ENCODE assay signal across 32 cellular contexts in the genomic region with DNA sequence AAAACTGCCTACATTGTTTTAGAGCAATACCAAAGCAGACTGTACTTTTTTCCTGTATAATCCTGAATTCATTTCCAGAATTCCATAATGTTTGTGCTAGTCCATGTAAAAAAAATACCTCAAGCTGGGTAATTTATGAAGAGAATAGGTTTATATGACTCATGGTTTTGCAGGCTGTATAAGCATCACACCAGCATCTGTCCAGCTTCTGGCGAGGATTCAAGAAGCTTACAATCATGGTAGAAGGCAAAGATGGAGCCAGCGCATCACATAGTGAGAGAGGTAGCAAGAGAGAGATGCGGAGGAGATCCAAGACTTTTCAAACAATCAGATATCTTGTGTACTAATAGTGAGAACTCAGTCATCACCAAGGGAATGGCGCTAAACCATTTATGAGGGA.
"Had no signal": no experiment of that assay in that cellular context is flagged by ENCODE, and none has a peak within 500 bp of the region (broad histone marks: within the 10 kb centered on the region; RNA-seq: fewer than 3 reads in every experiment).

No MANE protein-coding gene starts in this region.

- H3K4me1 Mint-ChIP-seq: activated CD4-positive, alpha-beta memory T cell treated with anti-CD3 and anti-CD28 coated beads, Interleukin-2, amount 10 ng/mL, durations not matched to agents 7 days and 5 days; activated CD4-positive, alpha-beta T cell treated with anti-CD3 and anti-CD28 coated beads, Interleukin-2, amount 10 ng/mL, durations not matched to agents 24 days and 14 days; activated naive CD4-positive, alpha-beta T cell treated with anti-CD3 and anti-CD28 coated beads, Interleukin-2, amount 10 ng/mL, durations not matched to agents 7 days and 5 days; activated naive CD8-positive, alpha-beta T cell treated with anti-CD3 and anti-CD28 coated beads, Interleukin-2, amount 10 ng/mL, durations not matched to agents 7 days and 5 days; naive B cell; stimulated activated effector memory CD8-positive, alpha-beta T cell treated with anti-CD3 and anti-CD28 coated beads, Interleukin-12 subunit alpha, Interleukin-12 subunit beta, amount 100 ng/mL, for 72 hours had no signal

- H3K27ac Mint-ChIP-seq: activated CD4-positive, alpha-beta memory T cell treated with anti-CD3 and anti-CD28 coated beads, Interleukin-2, amount 10 ng/mL, durations not matched to agents 7 days and 5 days; activated CD4-positive, alpha-beta T cell treated with anti-CD3 and anti-CD28 coated beads, Interleukin-2, amount 10 ng/mL, durations not matched to agents 24 days and 14 days; activated naive CD4-positive, alpha-beta T cell treated with anti-CD3 and anti-CD28 coated beads, Interleukin-2, amount 10 ng/mL, durations not matched to agents 7 days and 5 days; activated naive CD8-positive, alpha-beta T cell treated with anti-CD3 and anti-CD28 coated beads, Interleukin-2, amount 10 ng/mL, durations not matched to agents 7 days and 5 days; activated T-cell treated with anti-CD3 and anti-CD28 coated beads, Interleukin-2, amount 50 U/mL, for 24 hours; mesothelial cell of epicardium; naive B cell; stimulated activated effector memory CD8-positive, alpha-beta T cell treated with anti-CD3 and anti-CD28 coated beads, Interleukin-12 subunit alpha, Interleukin-12 subunit beta, amount 100 ng/mL, for 72 hours; stimulated activated naive CD8-positive, alpha-beta T cell treated with anti-CD3 and anti-CD28 coated beads, Interleukin-15, Interleukin-2, amounts not matched to agents 100 ng/mL and 50 ng/mL, for 24 hours had no signal

- H3K27ac ChIP-seq: breast epithelium, gastrocnemius medialis, ovary, prostate gland, skin epidermis, thoracic aorta had no signal

- H3K27me3 ChIP-seq: breast epithelium, gastrocnemius medialis, ovary had no signal

- H3K9me3 ChIP-seq: breast epithelium, gastrocnemius medialis, ovary, prostate gland, thoracic aorta had no signal

- H3K4me3 Mint-ChIP-seq: activated CD4-positive, alpha-beta memory T cell treated with anti-CD3 and anti-CD28 coated beads, Interleukin-2, amount 10 ng/mL, durations not matched to agents 7 days and 5 days; activated CD4-positive, alpha-beta T cell treated with anti-CD3 and anti-CD28 coated beads, Interleukin-2, amount 10 ng/mL, durations not matched to agents 24 days and 14 days; activated naive CD4-positive, alpha-beta T cell treated with anti-CD3 and anti-CD28 coated beads, Interleukin-2, amount 10 ng/mL, durations not matched to agents 7 days and 5 days; activated naive CD8-positive, alpha-beta T cell treated with anti-CD3 and anti-CD28 coated beads, Interleukin-2, amount 10 ng/mL, durations not matched to agents 7 days and 5 days; activated T-cell treated with anti-CD3 and anti-CD28 coated beads, Interleukin-2, amount 50 U/mL, for 24 hours; mesothelial cell of epicardium; naive B cell; stimulated activated effector memory CD8-positive, alpha-beta T cell treated with anti-CD3 and anti-CD28 coated beads, Interleukin-12 subunit alpha, Interleukin-12 subunit beta, amount 100 ng/mL, for 72 hours; stimulated activated naive CD8-positive, alpha-beta T cell treated with anti-CD3 and anti-CD28 coated beads, Interleukin-15, Interleukin-2, amounts not matched to agents 100 ng/mL and 50 ng/mL, for 24 hours had no signal

- H3K4me1 ChIP-seq: breast epithelium, gastrocnemius medialis, prostate gland had no signal

- H3K4me3 ChIP-seq: breast epithelium, gastrocnemius medialis, ovary, prostate gland, skin epidermis, thoracic aorta had no signal

- ATAC-seq: gastrocnemius medialis; left cardiac atrium; left ventricle myocardium superior; sciatic nerve; stimulated activated effector memory CD8-positive, alpha-beta T cell treated with anti-CD3 and anti-CD28 coated beads, Interleukin-12 subunit alpha, Interleukin-12 subunit beta, amount 100 ng/mL, for 72 hours had no signal

- H3K36me3 ChIP-seq: breast epithelium, gastrocnemius medialis, ovary, prostate gland, thoracic aorta had no signal

- FAIRE-seq: endothelial cell of umbilical vein, urothelium cell line had no signal

- H3K27me3 Mint-ChIP-seq: activated CD4-positive, alpha-beta memory T cell treated with anti-CD3 and anti-CD28 coated beads, Interleukin-2, amount 10 ng/mL, durations not matched to agents 7 days and 5 days; activated CD4-positive, alpha-beta T cell treated with anti-CD3 and anti-CD28 coated beads, Interleukin-2, amount 10 ng/mL, durations not matched to agents 24 days and 14 days; activated naive CD4-positive, alpha-beta T cell treated with anti-CD3 and anti-CD28 coated beads, Interleukin-2, amount 10 ng/mL, durations not matched to agents 7 days and 5 days; activated naive CD8-positive, alpha-beta T cell treated with anti-CD3 and anti-CD28 coated beads, Interleukin-2, amount 10 ng/mL, durations not matched to agents 7 days and 5 days; activated T-cell treated with anti-CD3 and anti-CD28 coated beads, Interleukin-2, amount 50 U/mL, for 24 hours; naive B cell; stimulated activated naive CD8-positive, alpha-beta T cell treated with anti-CD3 and anti-CD28 coated beads, Interleukin-15, Interleukin-2, amounts not matched to agents 100 ng/mL and 50 ng/mL, for 24 hours had no signal

- H3K36me3 Mint-ChIP-seq: activated naive CD4-positive, alpha-beta T cell treated with anti-CD3 and anti-CD28 coated beads, Interleukin-2, amount 10 ng/mL, durations not matched to agents 7 days and 5 days; activated naive CD8-positive, alpha-beta T cell treated with anti-CD3 and anti-CD28 coated beads, Interleukin-2, amount 10 ng/mL, durations not matched to agents 7 days and 5 days; mesothelial cell of epicardium; naive B cell; stimulated activated effector memory CD8-positive, alpha-beta T cell treated with anti-CD3 and anti-CD28 coated beads, Interleukin-12 subunit alpha, Interleukin-12 subunit beta, amount 100 ng/mL, for 72 hours had no signal

- DNase-seq: activated CD4-positive, alpha-beta memory T cell treated with anti-CD3 and anti-CD28 coated beads, Interleukin-2, amount 10 ng/mL, durations not matched to agents 7 days and 5 days; activated CD4-positive, alpha-beta T cell treated with anti-CD3 and anti-CD28 coated beads, Interleukin-2, amount 10 ng/mL, durations not matched to agents 24 days and 14 days; activated CD4-positive, CD25-positive, alpha-beta regulatory T cell treated with anti-CD3 and anti-CD28 coated beads, Interleukin-2, amount 50 U/mL, for 72 hours; activated CD8-positive, alpha-beta memory T cell treated with anti-CD3 and anti-CD28 coated beads, Interleukin-2, amount 50 U/mL, for 48 hours; activated gamma-delta T cell; activated naive CD4-positive, alpha-beta T cell treated with anti-CD3 and anti-CD28 coated beads, Interleukin-2, amount 10 ng/mL, durations not matched to agents 7 days and 5 days; activated naive CD8-positive, alpha-beta T cell treated with anti-CD3 and anti-CD28 coated beads, Interleukin-2, amount 10 ng/mL, durations not matched to agents 7 days and 5 days; activated T-cell treated with anti-CD3 and anti-CD28 coated beads, Interleukin-2, amount 50 U/mL, for 24 hours; amniotic stem cell; central memory CD4-positive, alpha-beta T cell; gastrocnemius medialis; glutamatergic neuron; islet precursor cell; left cardiac atrium; left ventricle myocardium superior; naive B cell; ovary; retina; stimulated activated CD4-positive, alpha-beta T cell treated with anti-CD3 and anti-CD28 coated beads, Interleukin-12 subunit alpha, Interleukin-12 subunit beta, amount 100 ng/mL, for 4 hours; stimulated activated CD4-positive, alpha-beta T cell treated with anti-CD3 and anti-CD28 coated beads, Interleukin-4, amount 100 ng/mL, for 24 hours; T1000; trophoblast cell had no signal
